Comparison of ENCODE assay signal across 22 cellular contexts in genomic region chr11:36638586-36638985, GRCh38. TPM values are rescaled to one million over a fixed set of nuclear protein-coding genes. Genes with fewer than 3 reads are reported as not detected.
DNase-seq lines count a peak whose midpoint lies in the region; ATAC-seq, FAIRE-seq and TF ChIP-seq lines count a peak whose summit lies in the region.
"Had no signal": no experiment of that assay in that cellular context is flagged by ENCODE, and none has a peak within 500 bp of the region (broad histone marks: within the 10 kb centered on the region; RNA-seq: fewer than 3 reads in every experiment).

No MANE protein-coding gene starts in this region.

- no peaks in the 10 kb centered on the region for H3K36me3 Mint-ChIP-seq in activated CD4-positive, alpha-beta memory T cell treated with anti-CD3 and anti-CD28 coated beads, Interleukin-2, amount 10 ng/mL, durations not matched to agents 7 days and 5 days (ENCODE audit: low read depth)

- H3K36me3 ChIP-seq in body of pancreas (replicated peaks in 1 of 2; ENCODE audit: insufficient read depth in 1 of 2, low read depth in 2 of 2) = no peaks in the 10 kb centered on the region
- H3K36me3 ChIP-seq in pancreas = no peaks in the 10 kb centered on the region
- H3K36me3 ChIP-seq in stomach smooth muscle (ENCODE audit: control insufficient read depth in 2 of 2, insufficient read depth in 2 of 2, low read length in 2 of 2) = no peaks in the 10 kb centered on the region
- H3K36me3 ChIP-seq: HAP-1 had no signal

- H3K4me1 ChIP-seq in body of pancreas = peaks cover 13% of the 10 kb centered on the region
- H3K4me1 ChIP-seq in pancreas = peaks cover 0 to 7% (median 3%) of the 10 kb centered on the region in 3 donors
- H3K4me1 ChIP-seq in stomach smooth muscle (ENCODE audit: control insufficient read depth, insufficient read depth, low read length) = no peaks in the 10 kb centered on the region
- H3K4me1 ChIP-seq: HAP-1 had no signal

- H3K9me3 Mint-ChIP-seq in activated CD4-positive, alpha-beta memory T cell treated with anti-CD3 and anti-CD28 coated beads, Interleukin-2, amount 10 ng/mL, durations not matched to agents 7 days and 5 days = no peaks in the 10 kb centered on the region
- H3K9me3 Mint-ChIP-seq: HFFc6 had no signal

- POLR2A ChIA-PET in activated CD4-positive, alpha-beta memory T cell treated with anti-CD3 and anti-CD28 coated beads, Interleukin-2, amount 10 ng/mL, durations not matched to agents 7 days and 5 days (lab: Charles Lee) = no interaction called here

- TF ChIP-seq CTCF in LNCaP clone FGC (IDR thresholded peaks at IDR 0.05; ENCODE audit: control insufficient read depth, extremely low read depth, insufficient read depth) = no peak
- TF ChIP-seq CTCF in body of pancreas (IDR thresholded peaks at IDR 0.05) = no peak
- TF ChIP-seq CTCF in pancreas (IDR thresholded peaks at IDR 0.05) = no peak

- no peak overlapping the region for H3K9ac ChIP-seq in stomach smooth muscle (ENCODE audit: low read length in 2 of 2)

- intact Hi-C loops in body of pancreas (cut with DNase I) = no loop called here
- intact Hi-C loops in pancreas (cut with DNase I) = no loop called here

- H3K4me3 ChIP-seq in LNCaP clone FGC (ENCODE audit: low read depth, low read length) (no peak overlapping the region), body of pancreas (no peak overlapping the region), pancreas (no peak overlapping the region), stomach smooth muscle (ENCODE audit: low read length in 2 of 2) (no peak overlapping the region)
- H3K4me3 ChIP-seq: HAP-1 had no signal

- no peak overlapping the region for H3K27ac Mint-ChIP-seq in activated CD4-positive, alpha-beta memory T cell treated with anti-CD3 and anti-CD28 coated beads, Interleukin-2, amount 10 ng/mL, durations not matched to agents 7 days and 5 days
- H3K27ac Mint-ChIP-seq: CD4-positive, alpha-beta memory T cell; HFFc6 had no signal

- CTCF ChIA-PET in activated CD4-positive, alpha-beta memory T cell treated with anti-CD3 and anti-CD28 coated beads, Interleukin-2, amount 10 ng/mL, durations not matched to agents 7 days and 5 days (lab: Charles Lee) = no interaction called here

- TF ChIP-seq POLR2A in body of pancreas (IDR thresholded peaks at IDR 0.05) = no peak

- peak overlapping the region in 1 of 4 donors; percentile 34 for H3K27ac ChIP-seq in body of pancreas
- peak overlapping the region in 1 of 4 donors; percentile 24 for H3K27ac ChIP-seq in pancreas
- H3K27ac ChIP-seq in stomach smooth muscle (ENCODE audit: low read length) = peak overlapping the region; percentile 25
- H3K27ac ChIP-seq in substantia nigra (ENCODE audit: low read depth, low read length, poor library complexity, severe bottlenecking) = no peak overlapping the region

- peaks cover 11% of the 10 kb centered on the region for H3K27me3 Mint-ChIP-seq in activated CD4-positive, alpha-beta memory T cell treated with anti-CD3 and anti-CD28 coated beads, Interleukin-2, amount 10 ng/mL, durations not matched to agents 7 days and 5 days

- DNase-seq in LNCaP clone FGC (ENCODE audit: low read depth) (peak; percentile 83), body of pancreas (no peak), pancreas (no peak), foreskin melanocyte (no peak), substantia nigra (lab: John Stamatoyannopoulos, UW) (no peak)
- no peak for DNase-seq in activated CD4-positive, alpha-beta memory T cell treated with anti-CD3 and anti-CD28 coated beads, Interleukin-2, amount 10 ng/mL, durations not matched to agents 7 days and 5 days
- DNase-seq: C1 segment of cervical spinal cord; CD4-positive, alpha-beta memory T cell; COR-L47; DMS153; DND-41; GOT3; HFFc6 had no signal

- ATAC-seq in body of pancreas = peak; percentile 21
- peak; percentile 20 to 62 (median 49) for ATAC-seq in pancreas
- ATAC-seq in HG03469 (IDR thresholded peaks at IDR 0.05; ENCODE audit: unreplicated experiment) = no peak

- H3K27me3 ChIP-seq in body of pancreas (no peaks in the 10 kb centered on the region), pancreas (no peaks in the 10 kb centered on the region), stomach smooth muscle (ENCODE audit: control insufficient read depth in 1 of 2, insufficient read depth in 2 of 2, low read length in 2 of 2) (no peaks in the 10 kb centered on the region)

- H3K9me3 ChIP-seq in body of pancreas = no peaks in the 10 kb centered on the region
- H3K9me3 ChIP-seq in pancreas = no peaks in the 10 kb centered on the region
- H3K9me3 ChIP-seq in stomach smooth muscle (ENCODE audit: control insufficient read depth in 2 of 2, low read length in 2 of 2) = no peaks in the 10 kb centered on the region
- H3K9me3 ChIP-seq: HAP-1 had no signal

- FAIRE-seq in pancreas (lab: Jason Lieb, UNC) = no peak
- FAIRE-seq: G401.6, GM12892, H54 had no signal

- H3K4me1 Mint-ChIP-seq in activated CD4-positive, alpha-beta memory T cell treated with anti-CD3 and anti-CD28 coated beads, Interleukin-2, amount 10 ng/mL, durations not matched to agents 7 days and 5 days = no peaks in the 10 kb centered on the region
- H3K4me1 Mint-ChIP-seq: CD4-positive, alpha-beta memory T cell had no signal

- 16 to 30% methylated on average over 2 of the region's 2 CpGs for WGBS in body of pancreas, 2 donors
- 18 to 20% methylated on average over 2 of the region's 2 CpGs for WGBS in pancreas, 2 donors

- no peak overlapping the region for H3K4me3 Mint-ChIP-seq in activated CD4-positive, alpha-beta memory T cell treated with anti-CD3 and anti-CD28 coated beads, Interleukin-2, amount 10 ng/mL, durations not matched to agents 7 days and 5 days
- H3K4me3 Mint-ChIP-seq: CD4-positive, alpha-beta memory T cell; HFFc6 had no signal

RNA-seq across cellular contexts. Expression of gene RAG2, which starts 40.5 kb away (rescaled TPM):
- not detected for total RNA-seq in body of pancreas
- total RNA-seq in pancreas = not detected
- polyA plus RNA-seq in pancreas = not detected
- not detected for total RNA-seq in activated CD4-positive, alpha-beta memory T cell treated with anti-CD3 and anti-CD28 coated beads, Interleukin-2, amount 10 ng/mL, durations not matched to agents 7 days and 5 days
- total RNA-seq: A172; A673; CD4-positive, alpha-beta memory T cell; HFFc6 had no signal
- polyA plus RNA-seq: BJ; CD4-positive, alpha-beta memory T cell had no signal

RNA-seq across cellular contexts. Expression of gene IFTAP, which starts 44.3 kb away (rescaled TPM):
- total RNA-seq in body of pancreas = 10 to 100 TPM; 11.9 to 14.3 TPM
- total RNA-seq in pancreas = 10 to 100 TPM in 1 of 6 donors, 1 to 10 TPM in 5; 4.2 to 10.6 (median 6.7) TPM
- polyA plus RNA-seq in pancreas = 10 to 100 TPM; 11.9 to 14.4 TPM
- 1 to 10 TPM in 1 of 2 experiments, under 1 TPM in 1; 0.75 to 1.7 TPM for total RNA-seq in activated CD4-positive, alpha-beta memory T cell treated with anti-CD3 and anti-CD28 coated beads, Interleukin-2, amount 10 ng/mL, durations not matched to agents 7 days and 5 days
